1 cellular context compared by ENCODE assay signal in genomic region chr1:214540324-214540723, GRCh38.
TF ChIP-seq lines count a peak whose summit lies in the region.

No MANE protein-coding gene starts in this region.

TF ChIP-seq in GM23338, 12 proteins besides CTCF, POLR2A, EP300 and RAD21 (continued from another document):
- TF ChIP-seq, protein P1, sequence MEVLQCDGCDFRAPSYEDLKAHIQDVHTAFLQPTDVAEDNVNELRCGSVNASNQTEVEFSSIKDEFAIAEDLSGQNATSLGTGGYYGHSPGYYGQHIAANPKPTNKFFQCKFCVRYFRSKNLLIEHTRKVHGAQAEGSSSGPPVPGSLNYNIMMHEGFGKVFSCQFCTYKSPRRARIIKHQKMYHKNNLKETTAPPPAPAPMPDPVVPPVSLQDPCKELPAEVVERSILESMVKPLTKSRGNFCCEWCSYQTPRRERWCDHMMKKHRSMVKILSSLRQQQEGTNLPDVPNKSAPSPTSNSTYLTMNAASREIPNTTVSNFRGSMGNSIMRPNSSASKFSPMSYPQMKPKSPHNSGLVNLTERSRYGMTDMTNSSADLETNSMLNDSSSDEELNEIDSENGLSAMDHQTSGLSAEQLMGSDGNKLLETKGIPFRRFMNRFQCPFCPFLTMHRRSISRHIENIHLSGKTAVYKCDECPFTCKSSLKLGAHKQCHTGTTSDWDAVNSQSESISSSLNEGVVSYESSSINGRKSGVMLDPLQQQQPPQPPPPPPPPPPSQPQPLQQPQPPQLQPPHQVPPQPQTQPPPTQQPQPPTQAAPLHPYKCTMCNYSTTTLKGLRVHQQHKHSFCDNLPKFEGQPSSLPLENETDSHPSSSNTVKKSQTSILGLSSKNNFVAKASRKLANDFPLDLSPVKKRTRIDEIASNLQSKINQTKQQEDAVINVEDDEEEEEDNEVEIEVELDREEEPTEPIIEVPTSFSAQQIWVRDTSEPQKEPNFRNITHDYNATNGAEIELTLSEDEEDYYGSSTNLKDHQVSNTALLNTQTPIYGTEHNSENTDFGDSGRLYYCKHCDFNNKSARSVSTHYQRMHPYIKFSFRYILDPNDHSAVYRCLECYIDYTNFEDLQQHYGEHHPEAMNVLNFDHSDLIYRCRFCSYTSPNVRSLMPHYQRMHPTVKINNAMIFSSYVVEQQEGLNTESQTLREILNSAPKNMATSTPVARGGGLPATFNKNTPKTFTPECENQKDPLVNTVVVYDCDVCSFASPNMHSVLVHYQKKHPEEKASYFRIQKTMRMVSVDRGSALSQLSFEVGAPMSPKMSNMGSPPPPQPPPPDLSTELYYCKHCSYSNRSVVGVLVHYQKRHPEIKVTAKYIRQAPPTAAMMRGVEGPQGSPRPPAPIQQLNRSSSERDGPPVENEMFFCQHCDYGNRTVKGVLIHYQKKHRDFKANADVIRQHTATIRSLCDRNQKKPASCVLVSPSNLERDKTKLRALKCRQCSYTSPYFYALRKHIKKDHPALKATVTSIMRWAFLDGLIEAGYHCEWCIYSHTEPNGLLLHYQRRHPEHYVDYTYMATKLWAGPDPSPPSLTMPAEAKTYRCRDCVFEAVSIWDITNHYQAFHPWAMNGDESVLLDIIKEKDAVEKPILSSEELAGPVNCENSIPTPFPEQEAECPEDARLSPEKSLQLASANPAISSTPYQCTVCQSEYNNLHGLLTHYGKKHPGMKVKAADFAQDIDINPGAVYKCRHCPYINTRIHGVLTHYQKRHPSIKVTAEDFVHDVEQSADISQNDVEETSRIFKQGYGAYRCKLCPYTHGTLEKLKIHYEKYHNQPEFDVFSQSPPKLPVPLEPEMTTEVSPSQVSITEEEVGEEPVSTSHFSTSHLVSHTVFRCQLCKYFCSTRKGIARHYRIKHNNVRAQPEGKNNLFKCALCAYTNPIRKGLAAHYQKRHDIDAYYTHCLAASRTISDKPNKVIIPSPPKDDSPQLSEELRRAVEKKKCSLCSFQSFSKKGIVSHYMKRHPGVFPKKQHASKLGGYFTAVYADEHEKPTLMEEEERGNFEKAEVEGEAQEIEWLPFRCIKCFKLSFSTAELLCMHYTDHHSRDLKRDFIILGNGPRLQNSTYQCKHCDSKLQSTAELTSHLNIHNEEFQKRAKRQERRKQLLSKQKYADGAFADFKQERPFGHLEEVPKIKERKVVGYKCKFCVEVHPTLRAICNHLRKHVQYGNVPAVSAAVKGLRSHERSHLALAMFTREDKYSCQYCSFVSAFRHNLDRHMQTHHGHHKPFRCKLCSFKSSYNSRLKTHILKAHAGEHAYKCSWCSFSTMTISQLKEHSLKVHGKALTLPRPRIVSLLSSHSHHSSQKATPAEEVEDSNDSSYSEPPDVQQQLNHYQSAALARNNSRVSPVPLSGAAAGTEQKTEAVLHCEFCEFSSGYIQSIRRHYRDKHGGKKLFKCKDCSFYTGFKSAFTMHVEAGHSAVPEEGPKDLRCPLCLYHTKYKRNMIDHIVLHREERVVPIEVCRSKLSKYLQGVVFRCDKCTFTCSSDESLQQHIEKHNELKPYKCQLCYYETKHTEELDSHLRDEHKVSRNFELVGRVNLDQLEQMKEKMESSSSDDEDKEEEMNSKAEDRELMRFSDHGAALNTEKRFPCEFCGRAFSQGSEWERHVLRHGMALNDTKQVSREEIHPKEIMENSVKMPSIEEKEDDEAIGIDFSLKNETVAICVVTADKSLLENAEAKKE (CRISPR knock-in tag; IDR thresholded peaks at IDR 0.05): no peak
- TF ChIP-seq REST (IDR thresholded peaks at IDR 0.05; ENCODE audit: unreplicated experiment): no peak
- TF ChIP-seq ZNF114 (CRISPR knock-in tag; IDR thresholded peaks at IDR 0.05): no peak
